In the genomic region with DNA sequence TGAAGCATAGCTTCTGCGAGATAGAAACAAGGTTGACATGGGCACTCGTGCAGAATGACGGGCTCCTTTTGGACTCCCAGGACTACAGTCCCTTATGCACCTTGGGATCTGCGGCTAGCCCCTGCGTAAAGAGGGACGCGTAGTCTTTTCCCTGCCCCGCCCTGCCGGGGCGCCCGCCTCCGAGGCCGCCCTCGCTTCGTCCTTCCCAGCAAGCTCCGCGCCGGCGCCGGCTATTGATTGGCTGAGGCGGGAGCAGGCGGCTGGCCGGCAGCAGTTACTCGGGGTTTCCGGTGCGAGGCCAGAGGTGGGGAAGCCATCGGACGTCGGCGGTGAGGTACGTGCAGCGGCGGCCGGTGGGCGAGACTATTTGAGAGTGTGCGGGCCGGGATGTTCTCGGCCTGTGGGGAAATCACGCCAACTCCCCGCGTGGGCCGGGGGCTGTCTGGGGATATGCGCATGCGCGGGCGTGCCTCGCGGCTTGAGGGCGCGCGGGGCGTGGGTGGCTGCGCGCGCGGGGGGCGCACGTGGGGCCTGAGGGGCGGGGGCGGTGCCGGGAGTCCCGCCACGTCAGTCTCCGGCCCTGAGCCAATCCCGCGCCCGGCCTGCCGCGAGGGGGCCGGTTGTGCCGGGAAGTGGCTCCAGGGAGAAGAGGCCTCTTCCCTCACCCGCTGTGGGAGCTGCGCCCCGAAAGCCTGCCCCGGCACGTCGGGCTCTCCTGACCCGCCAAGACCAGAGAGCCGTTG, we compare ENCODE assay signal across 8 cellular contexts. TPM values are rescaled to one million over a fixed set of nuclear protein-coding genes. Genes with fewer than 3 reads are reported as not detected.
DNase-seq lines count a peak whose midpoint lies in the region; ATAC-seq, FAIRE-seq and TF ChIP-seq lines count a peak whose summit lies in the region.

A gene (plus strand): TSS at position 233 of the 743 bp plus-strand sequence. CDS start 671 bp downstream, outside the sequence.

- H3K27me3 ChIP-seq in BE2C: no peaks in the 10 kb centered on the region

- peak; percentile 79 for FAIRE-seq in GM19239 (lab: Jason Lieb, UNC)

- H3K4me3 ChIP-seq in BE2C (ENCODE audit: low read depth, low read length) (peak within 1 kb of the TSS; percentile 73), coronary artery (peak within 1 kb of the TSS; percentile 84)

- peak within 1 kb of the TSS; percentile 98 for H3K4me3 Mint-ChIP-seq in activated CD4-positive, alpha-beta T cell treated with anti-CD3 and anti-CD28 coated beads, Interleukin-2, amount 10 ng/mL, durations not matched to agents 24 days and 14 days

- H3K36me3 Mint-ChIP-seq in activated CD4-positive, alpha-beta T cell treated with anti-CD3 and anti-CD28 coated beads, Interleukin-2, amount 10 ng/mL, durations not matched to agents 24 days and 14 days (ENCODE audit: low read depth): peaks cover 42% of the 10 kb centered on the region

- TF ChIP-seq CTCF in BE2C (IDR thresholded peaks at IDR 0.05; ENCODE audit: low read depth, low read length) (no peak), coronary artery (IDR thresholded peaks at IDR 0.05) (no peak)

- no peaks in the 10 kb centered on the region for H3K4me1 ChIP-seq in BE2C

- DNase-seq in BE2C (peak; percentile 89), GM19239 (ENCODE audit: insufficient read length, low spot score) (peak; percentile 96), NCI-H524 treated with DMSO at 0.1 percent for 48 hours (lab: John Stamatoyannopoulos, UW) (peak; percentile 58), coronary artery (ENCODE audit: low spot score) (peak; percentile 97), left lobe of liver (ENCODE audit: low spot score) (peak; percentile 97)
- peak; percentile 97 for DNase-seq in activated CD4-positive, alpha-beta T cell treated with anti-CD3 and anti-CD28 coated beads, Interleukin-2, amount 10 ng/mL, durations not matched to agents 24 days and 14 days
- DNase-seq in stimulated activated CD4-positive, alpha-beta T cell treated with anti-CD3 and anti-CD28 coated beads, Interleukin-2, amount 100 ng/mL, for 4 hours (ENCODE audit: low read depth): peak; percentile 85

- ATAC-seq in HG03442 (IDR thresholded peaks at IDR 0.05; ENCODE audit: unreplicated experiment): peak; percentile 84
- ATAC-seq in left lobe of liver: peak; percentile 86

- peak within 1 kb of the TSS; percentile 99 for H3K27ac Mint-ChIP-seq in activated CD4-positive, alpha-beta T cell treated with anti-CD3 and anti-CD28 coated beads, Interleukin-2, amount 10 ng/mL, durations not matched to agents 24 days and 14 days

- no peaks in the 10 kb centered on the region for H3K27me3 Mint-ChIP-seq in activated CD4-positive, alpha-beta T cell treated with anti-CD3 and anti-CD28 coated beads, Interleukin-2, amount 10 ng/mL, durations not matched to agents 24 days and 14 days

- no peaks in the 10 kb centered on the region for H3K9me3 ChIP-seq in BE2C

- intact Hi-C loops in activated CD4-positive, alpha-beta T cell treated with anti-CD3 and anti-CD28 coated beads, Interleukin-2, amount 10 ng/mL, durations not matched to agents 24 days and 14 days (cut with micrococcal nuclease): loop anchor here (1.0 to 5.0 kb wide), 5 partner anchors 21 to 167 kb away; a partner anchor contains a TSS

- H3K9me3 Mint-ChIP-seq in activated CD4-positive, alpha-beta T cell treated with anti-CD3 and anti-CD28 coated beads, Interleukin-2, amount 10 ng/mL, durations not matched to agents 24 days and 14 days: no peaks in the 10 kb centered on the region

- peaks cover 39% of the 10 kb centered on the region for H3K4me1 Mint-ChIP-seq in activated CD4-positive, alpha-beta T cell treated with anti-CD3 and anti-CD28 coated beads, Interleukin-2, amount 10 ng/mL, durations not matched to agents 24 days and 14 days

- H3K36me3 ChIP-seq in BE2C: peaks cover 17% of the 10 kb centered on the region

- H3K27ac ChIP-seq in coronary artery: peak within 1 kb of the TSS; percentile 86 to 95

RNA-seq across cellular contexts. Expression of the gene that starts here (rescaled TPM):
- 27.4 TPM for polyA plus RNA-seq in BE2C (2012; ENCODE audit: insufficient read depth, insufficient read length, low read depth)
- 105 and 106 TPM in 2 replicates for total RNA-seq in activated CD4-positive, alpha-beta T cell treated with anti-CD3 and anti-CD28 coated beads, Interleukin-2, amount 10 ng/mL, durations not matched to agents 24 days and 14 days
- 31.1 TPM for total RNA-seq in left lobe of liver

Comparison
In these comparisons a context has a peak if more than half of its experiments do, and no peak if none do; other contexts are left out.
1. Peak in every context shown above with its lines: DNase-seq, ATAC-seq, H3K4me3 ChIP-seq and H3K27ac ChIP-seq.